Comparison of ENCODE assay signal across 32 cellular contexts in the genomic region with DNA sequence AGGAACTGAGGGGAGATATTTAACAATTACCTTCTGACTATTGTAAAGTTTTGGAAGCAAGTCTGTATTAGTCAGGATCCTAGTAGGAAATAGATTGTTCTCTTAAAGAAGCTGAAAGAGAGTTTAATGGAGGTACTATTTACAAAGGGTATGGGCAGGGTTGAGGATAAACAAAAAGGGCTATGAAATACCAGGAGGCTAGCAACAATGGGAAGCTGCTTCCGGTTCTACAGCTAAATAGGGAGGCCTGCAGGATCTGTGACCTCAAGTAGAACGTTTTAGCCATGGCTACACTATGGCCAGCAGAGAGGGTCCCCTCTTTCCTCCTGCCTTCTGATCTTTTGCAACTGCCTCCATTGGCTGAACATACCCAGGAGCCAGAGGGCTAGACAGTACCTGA.
"Had no signal": no experiment of that assay in that cellular context is flagged by ENCODE, and none has a peak within 500 bp of the region (broad histone marks: within the 10 kb centered on the region; RNA-seq: fewer than 3 reads in every experiment).

No MANE protein-coding gene starts in this region.

- H3K27ac ChIP-seq: adrenal gland, body of pancreas, breast epithelium, Peyer's patch, SJSA1 had no signal

- H3K27me3 ChIP-seq: body of pancreas, breast epithelium, Peyer's patch, SJSA1 had no signal

- H3K9ac ChIP-seq: SK-N-SH had no signal

- H3K27ac Mint-ChIP-seq: activated CD4-positive, alpha-beta T cell treated with anti-CD3 and anti-CD28 coated beads for 36 hours; activated CD4-positive, alpha-beta T cell treated with anti-CD3 and anti-CD28 coated beads, Interleukin-2, amount 10 ng/mL, durations not matched to agents 7 days and 5 days; activated CD8-positive, alpha-beta T cell treated with anti-CD3 and anti-CD28 coated beads, Interleukin-2, amount 10 ng/mL, durations not matched to agents 7 days and 5 days; activated naive CD4-positive, alpha-beta T cell treated with anti-CD3 and anti-CD28 coated beads for 36 hours; activated naive CD4-positive, alpha-beta T cell treated with anti-CD3 and anti-CD28 coated beads, Interleukin-2, amount 50 U/mL, for 72 hours; activated T-cell treated with anti-CD3 and anti-CD28 coated beads, Interleukin-2, amount 50 U/mL, for 24 hours; activated T-helper 2 cell treated with anti-CD3 and anti-CD28 coated beads, Interferon-gamma antibody, Interleukin-2, Interleukin-4, amounts not matched to agents 10 μg/mL and 5 μg/mL and 100 μg/mL, durations not matched to agents 14 hours and 24 hours and 36 hours; T-helper 1 cell treated with Interleukin-12 subunit alpha and Interleukin-12 subunit beta and Interleukin-4 antibody, amounts not matched to agents 30 μg/mL and 1 μg/mL, for 36 hours; T-helper 2 cell treated with Interferon-gamma antibody and Interleukin-4, amounts not matched to agents 5 μg/mL and 100 μg/mL, for 36 hours had no signal

- H3K4me3 ChIP-seq: adrenal gland, body of pancreas, breast epithelium, Peyer's patch, SJSA1 had no signal

- ATAC-seq: activated CD4-positive, alpha-beta T cell treated with anti-CD3 and anti-CD28 coated beads for 36 hours; activated CD4-positive, CD25-positive, alpha-beta regulatory T cell treated with anti-CD3 and anti-CD28 coated beads, Interleukin-2, amount 50 U/mL, for 24 hours; activated CD8-positive, alpha-beta T cell treated with anti-CD3 and anti-CD28 coated beads, Interleukin-2, amount 10 ng/mL, durations not matched to agents 7 days and 5 days; activated naive CD4-positive, alpha-beta T cell treated with anti-CD3 and anti-CD28 coated beads, Interleukin-2, amount 50 U/mL, for 72 hours; body of pancreas; PC-3 had no signal

- H3K36me3 ChIP-seq: adrenal gland, breast epithelium, Peyer's patch, SJSA1 had no signal

- H3K9me3 Mint-ChIP-seq: activated CD4-positive, alpha-beta T cell treated with anti-CD3 and anti-CD28 coated beads, Interleukin-2, amount 10 ng/mL, durations not matched to agents 7 days and 5 days; activated naive CD4-positive, alpha-beta T cell treated with anti-CD3 and anti-CD28 coated beads for 36 hours; activated naive CD4-positive, alpha-beta T cell treated with anti-CD3 and anti-CD28 coated beads, Interleukin-2, amount 50 U/mL, for 72 hours; activated T-cell treated with anti-CD3 and anti-CD28 coated beads, Interleukin-2, amount 50 U/mL, for 24 hours; activated T-helper 2 cell treated with anti-CD3 and anti-CD28 coated beads, Interferon-gamma antibody, Interleukin-2, Interleukin-4, amounts not matched to agents 10 μg/mL and 5 μg/mL and 100 μg/mL, durations not matched to agents 14 hours and 24 hours and 36 hours; T-helper 1 cell treated with Interleukin-12 subunit alpha and Interleukin-12 subunit beta and Interleukin-4 antibody, amounts not matched to agents 30 μg/mL and 1 μg/mL, for 36 hours; T-helper 2 cell treated with Interferon-gamma antibody and Interleukin-4, amounts not matched to agents 5 μg/mL and 100 μg/mL, for 36 hours had no signal

- H3K4me2 ChIP-seq: SK-N-SH had no signal

- H3K36me3 Mint-ChIP-seq: activated naive CD4-positive, alpha-beta T cell treated with anti-CD3 and anti-CD28 coated beads, Interleukin-2, amount 50 U/mL, for 72 hours had no signal

- FAIRE-seq: TTC549 had no signal

- H3K4me1 ChIP-seq: adrenal gland, body of pancreas, breast epithelium, Peyer's patch, SJSA1 had no signal

- H3K9me2 ChIP-seq: SK-N-SH had no signal

- H3K9me3 ChIP-seq: adrenal gland, body of pancreas, breast epithelium, Peyer's patch, SJSA1, SK-N-SH had no signal

- H3K4me3 Mint-ChIP-seq: activated CD4-positive, alpha-beta T cell treated with anti-CD3 and anti-CD28 coated beads for 36 hours; activated CD4-positive, alpha-beta T cell treated with anti-CD3 and anti-CD28 coated beads, Interleukin-2, amount 10 ng/mL, durations not matched to agents 7 days and 5 days; activated CD8-positive, alpha-beta T cell treated with anti-CD3 and anti-CD28 coated beads, Interleukin-2, amount 10 ng/mL, durations not matched to agents 7 days and 5 days; activated naive CD4-positive, alpha-beta T cell treated with anti-CD3 and anti-CD28 coated beads for 36 hours; activated T-cell treated with anti-CD3 and anti-CD28 coated beads, Interleukin-2, amount 50 U/mL, for 24 hours; T-helper 1 cell treated with Interleukin-12 subunit alpha and Interleukin-12 subunit beta and Interleukin-4 antibody, amounts not matched to agents 30 μg/mL and 1 μg/mL, for 36 hours; T-helper 2 cell treated with Interferon-gamma antibody and Interleukin-4, amounts not matched to agents 5 μg/mL and 100 μg/mL, for 36 hours had no signal

- H3K4me1 Mint-ChIP-seq: activated CD4-positive, alpha-beta T cell treated with anti-CD3 and anti-CD28 coated beads for 36 hours; activated CD4-positive, alpha-beta T cell treated with anti-CD3 and anti-CD28 coated beads, Interleukin-2, amount 10 ng/mL, durations not matched to agents 7 days and 5 days had no signal

- DNase-seq: activated CD4-positive, alpha-beta T cell treated with anti-CD3 and anti-CD28 coated beads for 36 hours; activated CD4-positive, alpha-beta T cell treated with anti-CD3 and anti-CD28 coated beads, Interleukin-2, amount 10 ng/mL, durations not matched to agents 7 days and 5 days; activated CD4-positive, alpha-beta T cell treated with anti-CD3 and anti-CD28 coated beads, Interleukin-2, amount 50 U/mL, for 48 hours; activated CD8-positive, alpha-beta T cell treated with anti-CD3 and anti-CD28 coated beads, Interleukin-2, amount 10 ng/mL, durations not matched to agents 7 days and 5 days; activated gamma-delta T cell treated with Interleukin-2 at 50 U/mL for 16 hours; activated naive CD4-positive, alpha-beta T cell treated with anti-CD3 and anti-CD28 coated beads for 36 hours; activated T-cell treated with anti-CD3 and anti-CD28 coated beads, Interleukin-2, amount 50 U/mL, for 24 hours; adrenal gland; body of pancreas; Karpas-422; KBM-7; NCI-H1048; NCI-H1105 treated with DMSO at 0.1 percent for 48 hours; NCI-H1436; NCI-H1694; NCI-H2029; NCI-H345; NCI-H524 treated with DMSO at 0.1 percent for 48 hours; NK-92 treated with Interleukin-12 subunit alpha and Interleukin-12 subunit beta, amount 100 ng/mL, for 24 hours; PC-3; Peyer's patch; RPMI8226; SHP77 treated with DMSO at 0.1 percent for 48 hours; SK-N-SH had no signal
